ENCODE assay signal across 8 cellular contexts in the genomic region with DNA sequence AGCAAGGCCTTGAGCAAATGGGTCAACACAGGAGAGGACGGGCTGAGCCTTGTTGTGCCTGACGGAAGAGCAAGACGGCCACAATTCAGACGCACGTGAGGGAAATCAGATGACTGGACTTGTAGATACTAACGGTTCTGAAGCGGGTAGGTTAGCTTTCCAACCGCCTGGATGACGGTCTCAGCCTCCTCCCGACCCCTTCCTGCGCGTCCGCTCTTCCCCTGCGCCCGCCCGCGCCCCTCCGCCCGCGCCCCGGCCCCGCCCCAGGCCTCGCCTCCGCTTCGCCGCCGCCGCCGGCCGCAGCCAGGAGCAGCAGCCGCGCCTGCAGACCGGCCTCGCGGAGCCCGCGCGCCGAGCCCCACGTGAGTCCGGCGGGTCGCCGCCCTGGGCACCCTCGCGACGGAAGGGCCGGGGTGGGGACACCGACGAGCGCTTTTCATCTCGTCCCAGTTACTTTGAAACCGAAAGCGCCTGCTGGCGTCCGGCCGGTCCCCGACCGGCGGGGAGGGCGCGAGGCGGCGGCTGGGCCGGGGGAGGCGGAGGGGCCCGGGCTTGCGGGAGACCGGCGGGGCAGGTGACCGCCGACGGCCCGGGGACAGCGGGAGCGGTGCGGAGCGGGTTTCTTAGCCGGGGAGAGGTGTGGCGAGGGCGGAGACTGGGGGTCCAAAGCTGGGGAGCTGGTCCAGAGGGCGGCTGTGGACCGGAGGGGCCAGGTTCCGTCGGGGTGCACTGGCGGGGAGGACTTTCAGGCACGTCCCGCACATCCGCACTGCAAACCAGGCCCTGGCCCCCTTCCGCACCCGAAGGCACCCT. TPM values are rescaled to one million over a fixed set of nuclear protein-coding genes. Genes with fewer than 3 reads are reported as not detected.
DNase-seq lines count a peak whose midpoint lies in the region; ATAC-seq and TF ChIP-seq lines count a peak whose summit lies in the region.

A gene with protein sequence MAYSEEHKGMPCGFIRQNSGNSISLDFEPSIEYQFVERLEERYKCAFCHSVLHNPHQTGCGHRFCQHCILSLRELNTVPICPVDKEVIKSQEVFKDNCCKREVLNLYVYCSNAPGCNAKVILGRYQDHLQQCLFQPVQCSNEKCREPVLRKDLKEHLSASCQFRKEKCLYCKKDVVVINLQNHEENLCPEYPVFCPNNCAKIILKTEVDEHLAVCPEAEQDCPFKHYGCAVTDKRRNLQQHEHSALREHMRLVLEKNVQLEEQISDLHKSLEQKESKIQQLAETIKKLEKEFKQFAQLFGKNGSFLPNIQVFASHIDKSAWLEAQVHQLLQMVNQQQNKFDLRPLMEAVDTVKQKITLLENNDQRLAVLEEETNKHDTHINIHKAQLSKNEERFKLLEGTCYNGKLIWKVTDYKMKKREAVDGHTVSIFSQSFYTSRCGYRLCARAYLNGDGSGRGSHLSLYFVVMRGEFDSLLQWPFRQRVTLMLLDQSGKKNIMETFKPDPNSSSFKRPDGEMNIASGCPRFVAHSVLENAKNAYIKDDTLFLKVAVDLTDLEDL (plus strand): TSS at position 306 of the 813 bp plus-strand sequence. CDS start 26,407 bp downstream, outside the sequence.

- peak within 1 kb of the TSS; percentile 95 for H3K4me3 Mint-ChIP-seq in HFFc6

- DNase-seq in DMS79 treated with DMSO at 0.1 percent for 48 hours (lab: John Stamatoyannopoulos, UW) (peak; percentile 8), DMS79 (lab: John Stamatoyannopoulos, UW) (no peak), HFFc6 (no peak), NCI-H2196 treated with DMSO at 0.1 percent for 48 hours (lab: John Stamatoyannopoulos, UW; ENCODE audit: unreplicated experiment) (peak; percentile 34), esophagus muscularis mucosa (ENCODE audit: extremely low spot score) (no peak), myocyte (ENCODE audit: low read depth) (peak; percentile 48), thoracic aorta (ENCODE audit: low spot score) (no peak)
- peak; percentile 59 for DNase-seq in activated CD8-positive, alpha-beta memory T cell treated with anti-CD3 and anti-CD28 coated beads, Interleukin-2, amount 50 U/mL, for 4 hours

- WGBS in esophagus muscularis mucosa = under 1% methylated on average over 33 of the region's 91 CpGs

- H3K4me1 ChIP-seq in esophagus muscularis mucosa (peaks cover 12 to 56% (median 52%) of the 10 kb centered on the region in 4 donors), thoracic aorta (ENCODE audit: control insufficient read depth in 1 of 2, low read depth in 2 of 2) (peaks cover 27 to 51% of the 10 kb centered on the region in 2 donors)

- H3K4me1 Mint-ChIP-seq in HFFc6 (ENCODE audit: low read depth) = peaks cover 56% of the 10 kb centered on the region

- no peaks in the 10 kb centered on the region for H3K27me3 ChIP-seq in esophagus muscularis mucosa
- H3K27me3 ChIP-seq in thoracic aorta (replicated peaks; ENCODE audit: insufficient read depth) = no peaks in the 10 kb centered on the region

- H3K27ac Mint-ChIP-seq in HFFc6 = peak within 1 kb of the TSS; percentile 89

- H3K9me3 Mint-ChIP-seq in HFFc6 = no peaks in the 10 kb centered on the region

- H3K4me3 ChIP-seq in esophagus muscularis mucosa (peak within 1 kb of the TSS; percentile 80 to 90 (median 86)), thoracic aorta (peak within 1 kb of the TSS; percentile 91)

- TF ChIP-seq CTCF in HFFc6 (IDR thresholded peaks at IDR 0.05) = no peak
- no peak for TF ChIP-seq CTCF in esophagus muscularis mucosa (IDR thresholded peaks at IDR 0.05)
- no peak for TF ChIP-seq CTCF in thoracic aorta (IDR thresholded peaks at IDR 0.05)

- peaks cover 1% of the 10 kb centered on the region for H3K27me3 Mint-ChIP-seq in HFFc6 (ENCODE audit: insufficient read depth)

- no peak for TF ChIP-seq POLR2A in esophagus muscularis mucosa (IDR thresholded peaks at IDR 0.05; ENCODE audit: low read depth)

- peaks cover 5% of the 10 kb centered on the region; the same call in 1 of the 2 replicates for H3K36me3 Mint-ChIP-seq in HFFc6 (ENCODE audit: low read depth)

- TF ChIP-seq EP300 in esophagus muscularis mucosa (IDR thresholded peaks at IDR 0.05) = no peak

- H3K9me3 ChIP-seq in esophagus muscularis mucosa (no peaks in the 10 kb centered on the region), thoracic aorta (no peaks in the 10 kb centered on the region)

- intact Hi-C loops in esophagus muscularis mucosa (cut with DNase I) = loop anchor here (2.0 to 10.0 kb wide), 3 partner anchors 68 to 328 kb away; partner anchors contain the start of gene RCOR3

- H3K36me3 ChIP-seq in esophagus muscularis mucosa (no peaks in the 10 kb centered on the region), thoracic aorta (no peaks in the 10 kb centered on the region)

- ATAC-seq in thoracic aorta (ENCODE audit: insufficient number of reproducible peaks, low FRiP score, low read depth) = peak; percentile 45

- H3K27ac ChIP-seq in esophagus muscularis mucosa (replicated peaks in 1 of 4) = peak within 1 kb of the TSS; percentile 91 to 95 (median 92)
- peak within 1 kb of the TSS; percentile 79 to 91 for H3K27ac ChIP-seq in thoracic aorta

RNA-seq across cellular contexts. Expression of the gene that starts here (rescaled TPM):
- 10 to 100 TPM in 1 of 6 experiments, 1 to 10 TPM in 5; 7.7 to 12.3 (median 8.7) TPM for total RNA-seq in HFFc6 (2021; fragmentation: NEBNext Ultra II Directional; extraction: Animal tissue kit (Norgen Biotek cat#: 25700))
- 10 to 100 TPM; 14.9 to 29.7 (median 23.9) TPM for total RNA-seq in esophagus muscularis mucosa
- 6.6 and 19.8 TPM in 2 replicates for total RNA-seq in myocyte
- polyA plus RNA-seq in myocyte (2012) = 6.4 TPM
- total RNA-seq in thoracic aorta = 10 to 100 TPM; 55.8 to 62.7 TPM

Comparison
In these comparisons a context has a peak if more than half of its experiments do, and no peak if none do; other contexts are left out.
1. DNase-seq: peak in DMS79 treated with DMSO at 0.1 percent for 48 hours (single experiment), NCI-H2196 treated with DMSO at 0.1 percent for 48 hours (single experiment), activated CD8-positive, alpha-beta memory T cell treated with anti-CD3 and anti-CD28 coated beads, Interleukin-2, amount 50 U/mL, for 4 hours (single experiment) and myocyte (single experiment); none in DMS79 (single experiment), HFFc6 (single experiment), esophagus muscularis mucosa (single experiment) and thoracic aorta (single experiment).